Comparison of ENCODE assay signal across 9 cellular contexts in the genomic region with DNA sequence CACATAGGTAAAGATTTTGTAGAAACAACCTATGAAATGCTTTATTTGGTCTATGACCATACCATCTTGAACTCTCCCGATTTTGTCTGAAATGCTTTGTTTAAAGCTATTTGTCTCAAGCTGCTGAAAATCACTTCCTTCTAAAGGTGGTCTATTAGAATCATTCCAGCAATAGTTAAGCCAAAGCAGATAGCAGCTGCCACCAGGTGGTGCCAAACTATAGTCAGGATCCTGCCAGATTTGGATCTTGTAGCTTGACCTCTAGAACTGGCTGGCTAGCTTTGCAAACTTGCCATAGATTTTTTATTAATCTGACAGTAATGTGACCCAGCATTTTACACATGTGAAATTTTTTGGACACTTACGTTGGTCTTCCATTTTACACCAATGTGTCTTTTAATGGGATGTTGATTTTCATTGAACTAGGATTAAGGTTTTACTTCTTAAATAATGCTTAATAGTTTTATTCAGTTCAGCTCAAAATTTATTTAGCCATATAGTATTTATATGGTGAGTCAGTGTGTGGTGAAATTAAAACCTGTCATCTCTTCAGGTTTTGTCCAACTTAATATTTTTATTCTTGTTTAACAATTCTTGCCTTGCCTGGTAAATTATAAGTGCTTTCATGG. TPM values are rescaled to one million over a fixed set of nuclear protein-coding genes. Genes with fewer than 3 reads are reported as not detected.
DNase-seq lines count a peak whose midpoint lies in the region; ATAC-seq, FAIRE-seq and TF ChIP-seq lines count a peak whose summit lies in the region.
"Had no signal": no experiment of that assay in that cellular context is flagged by ENCODE, and none has a peak within 500 bp of the region (broad histone marks: within the 10 kb centered on the region; RNA-seq: fewer than 3 reads in every experiment).

No MANE protein-coding gene starts in this region.

- no peaks in the 10 kb centered on the region for H3K27me3 ChIP-seq in HAP-1 (ENCODE audit: low read depth)
- no peaks in the 10 kb centered on the region for H3K27me3 ChIP-seq in endodermal cell (ENCODE audit: control insufficient read depth, insufficient read depth, low read length, poor library complexity, severe bottlenecking)

- H3K4me3 ChIP-seq in HAP-1 (no peak overlapping the region), endodermal cell (ENCODE audit: low read length) (no peak overlapping the region)

- H3K36me3 ChIP-seq in HAP-1 (replicated peaks) (peaks cover 69% of the 10 kb centered on the region), endodermal cell (ENCODE audit: control insufficient read depth, insufficient read depth, low read length) (peaks cover 66% of the 10 kb centered on the region)

- 72 to 83% methylated on average over 1 to 2 of the region's 2 CpGs for WGBS in endodermal cell (ENCODE audit: insufficient coverage in 1 of 2, insufficient read length in 1 of 2), 2 experiments

- H3K9ac ChIP-seq in endodermal cell (ENCODE audit: extremely low read depth, low read length, poor library complexity, severe bottlenecking): no peak overlapping the region

- H3K9me3 ChIP-seq in HAP-1 (no peaks in the 10 kb centered on the region), endodermal cell (ENCODE audit: control insufficient read depth, low read length) (no peaks in the 10 kb centered on the region)

- in situ Hi-C loops in HAP-1 (cut with MboI; ENCODE audit: low sequenced_read_pairs): no loop called here

- no peak overlapping the region for H3K27ac ChIP-seq in endodermal cell (ENCODE audit: low read depth, low read length)

- no peak overlapping the region for H3K4me3 Mint-ChIP-seq in endodermal cell
- H3K4me3 Mint-ChIP-seq: T-cell had no signal

- ATAC-seq in HG03280 (IDR thresholded peaks at IDR 0.05; ENCODE audit: unreplicated experiment): no peak
- ATAC-seq: T-cell had no signal

- H3K27ac Mint-ChIP-seq in endodermal cell: no peak overlapping the region

- H3K36me3 Mint-ChIP-seq in endodermal cell (ENCODE audit: low read depth): peaks cover 64% of the 10 kb centered on the region

- peak; percentile 78 for FAIRE-seq in D721Med (lab: Jason Lieb, UNC)

- TF ChIP-seq CTCF in D721Med (IDR thresholded peaks at IDR 0.05; ENCODE audit: insufficient read depth, missing control alignments) (peak; percentile 75), endodermal cell (conservative IDR thresholded peaks at IDR 0.05) (peak; percentile 90)

- peaks cover 3% of the 10 kb centered on the region for H3K4me1 Mint-ChIP-seq in endodermal cell
- H3K4me1 Mint-ChIP-seq: T-cell had no signal

- H3K27me3 Mint-ChIP-seq in endodermal cell (ENCODE audit: insufficient read depth): no peaks in the 10 kb centered on the region
- H3K27me3 Mint-ChIP-seq: T-cell had no signal

- H3K9me3 Mint-ChIP-seq in endodermal cell: no peaks in the 10 kb centered on the region
- H3K9me3 Mint-ChIP-seq: T-cell had no signal

- no peak for DNase-seq in D721Med (ENCODE audit: insufficient read length, low spot score)
- peak; percentile 46 to 74 for DNase-seq in HAP-1 (ENCODE audit: low spot score in 2 of 2)
- DNase-seq in RPMI8226: peak; percentile 30
- peak; percentile 86 for DNase-seq in endodermal cell
- DNase-seq in mucosa of gallbladder (ENCODE audit: low spot score): peak; percentile 41
- DNase-seq in NCI-H446 treated with DMSO at 0.1 percent for 48 hours (lab: John Stamatoyannopoulos, UW): no peak
- DNase-seq in NCI-H1436 treated with DMSO at 0.1 percent for 48 hours (lab: John Stamatoyannopoulos, UW): no peak

- H3K4me1 ChIP-seq in HAP-1: peaks cover 17% of the 10 kb centered on the region
- H3K4me1 ChIP-seq in endodermal cell (ENCODE audit: control insufficient read depth, insufficient read depth, low read length): no peaks in the 10 kb centered on the region

RNA-seq across cellular contexts. Expression of a gene that starts 19.7 kb away (rescaled TPM):
- total RNA-seq in endodermal cell (10 to 100 TPM; 32.7 to 37.5 TPM), mucosa of gallbladder (32.2 TPM)
- polyA plus RNA-seq in endodermal cell (2013, experiment 1 of 2): 37.6 TPM
- polyA plus RNA-seq in endodermal cell (2013, experiment 2 of 2): 34.5 TPM

RNA-seq across cellular contexts. Expression of a gene that starts 38.0 kb away (rescaled TPM):
- total RNA-seq in endodermal cell (1,000 to 10,000 TPM in 1 of 2 donors, 100 to 1,000 TPM in 1; 753 to 1,007 TPM), mucosa of gallbladder (1,058 TPM)
- polyA plus RNA-seq in endodermal cell (2013, experiment 1 of 2): 784 TPM
- polyA plus RNA-seq in endodermal cell (2013, experiment 2 of 2): 809 TPM

Comparison
In these comparisons a context has a peak if more than half of its experiments do, and no peak if none do; other contexts are left out.
1. DNase-seq: peak in HAP-1 (2 of 2), RPMI8226 (single experiment), endodermal cell (single experiment) and mucosa of gallbladder (single experiment); none in D721Med (single experiment), NCI-H446 treated with DMSO at 0.1 percent for 48 hours (single experiment) and NCI-H1436 treated with DMSO at 0.1 percent for 48 hours (single experiment).